ENCODE assay signal across 18 cellular contexts in the genomic region with DNA sequence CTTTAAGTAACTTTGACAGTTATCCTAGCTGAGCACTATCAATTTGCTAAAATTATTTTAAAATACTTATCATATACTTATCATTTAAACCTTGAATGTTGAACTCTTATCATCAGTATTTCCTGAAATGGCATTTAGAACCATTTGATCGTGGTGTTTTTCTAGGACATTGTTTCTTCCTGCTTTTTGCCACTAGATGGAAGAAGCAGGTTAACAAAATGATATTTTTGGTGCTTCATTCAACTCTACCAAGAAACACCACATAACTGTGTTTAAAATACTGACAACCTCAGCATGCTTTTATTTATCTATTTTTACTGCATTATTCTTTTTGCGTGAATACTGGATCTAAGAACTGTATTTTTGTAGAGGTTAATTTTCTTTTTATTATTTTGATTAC. TPM values are rescaled to one million over a fixed set of nuclear protein-coding genes. Genes with fewer than 3 reads are reported as not detected.
DNase-seq lines count a peak whose midpoint lies in the region; TF ChIP-seq lines count a peak whose summit lies in the region.
"Had no signal": no experiment of that assay in that cellular context is flagged by ENCODE, and none has a peak within 500 bp of the region (broad histone marks: within the 10 kb centered on the region; RNA-seq: fewer than 3 reads in every experiment).

No MANE protein-coding gene starts in this region.

- no peaks in the 10 kb centered on the region for H3K9me3 ChIP-seq in OCI-LY3 (ENCODE audit: insufficient read depth, low read length)
- no peaks in the 10 kb centered on the region for H3K9me3 ChIP-seq in CD8-positive, alpha-beta memory T cell (ENCODE audit: low read length)
- H3K9me3 ChIP-seq: gastroesophageal sphincter, left ventricle myocardium inferior, mucosa of descending colon had no signal

- no peaks in the 10 kb centered on the region for H3K9me3 Mint-ChIP-seq in CD8-positive, alpha-beta memory T cell
- H3K9me3 Mint-ChIP-seq: activated B cell treated with CpG ODN at 0.5 μM for 24 hours; stimulated activated naive CD8-positive, alpha-beta T cell treated with anti-CD3 and anti-CD28 coated beads, Interleukin-15, amount 100 ng/mL, for 72 hours had no signal

- DNase-seq in NCI-H1694 (lab: John Stamatoyannopoulos, UW) = peak; percentile 0
- DNase-seq in NCI-H1694 treated with DMSO at 0.1 percent for 48 hours (lab: John Stamatoyannopoulos, UW) = no peak
- peak; percentile 38 for DNase-seq in dedifferentiated amniotic fluid mesenchymal stem cell (ENCODE audit: extremely low spot score)
- peak; percentile 4 for DNase-seq in pons (ENCODE audit: low spot score)
- no peak for DNase-seq in effector CD8-positive, alpha-beta T cell (lab: John Stamatoyannopoulos, UW)
- DNase-seq in germinal center (ENCODE audit: low spot score) = no peak
- no peak for DNase-seq in CD8-positive, alpha-beta memory T cell
- DNase-seq: activated B cell treated with CpG ODN at 0.5 μM for 24 hours; DMS79; left ventricle myocardium inferior; mucosa of descending colon; NCI-H187; NCI-H524 treated with DMSO at 0.1 percent for 48 hours; right cardiac atrium; stimulated activated naive CD8-positive, alpha-beta T cell treated with anti-CD3 and anti-CD28 coated beads, Interleukin-15, amount 100 ng/mL, for 72 hours had no signal

- no peak overlapping the region for H3K4me2 ChIP-seq in OCI-LY3 (ENCODE audit: low read length)

- POLR2A ChIA-PET in CD8-positive, alpha-beta memory T cell (lab: Charles Lee) = no interaction called here

- H3K4me1 Mint-ChIP-seq in CD8-positive, alpha-beta memory T cell = no peaks in the 10 kb centered on the region
- H3K4me1 Mint-ChIP-seq: activated B cell treated with CpG ODN at 0.5 μM for 24 hours; stimulated activated naive CD8-positive, alpha-beta T cell treated with anti-CD3 and anti-CD28 coated beads, Interleukin-15, amount 100 ng/mL, for 72 hours had no signal

- no peak overlapping the region for H3K9ac ChIP-seq in OCI-LY3 (ENCODE audit: low read length)

- CTCF ChIA-PET in CD8-positive, alpha-beta memory T cell (lab: Charles Lee) = no interaction called here

- H3K4me3 Mint-ChIP-seq in CD8-positive, alpha-beta memory T cell = no peak overlapping the region
- H3K4me3 Mint-ChIP-seq: activated B cell treated with CpG ODN at 0.5 μM for 24 hours; stimulated activated naive CD8-positive, alpha-beta T cell treated with anti-CD3 and anti-CD28 coated beads, Interleukin-15, amount 100 ng/mL, for 72 hours had no signal

- H2AFZ ChIP-seq in OCI-LY3 (ENCODE audit: low read depth, low read length) = no peak overlapping the region

- no peaks in the 10 kb centered on the region for H3K36me3 Mint-ChIP-seq in CD8-positive, alpha-beta memory T cell

- TF ChIP-seq CTCF in OCI-LY3 (IDR thresholded peaks at IDR 0.05; ENCODE audit: low read depth, low read length) = peak; percentile 42

- H4K20me1 ChIP-seq in OCI-LY3 (ENCODE audit: insufficient read depth, low read length) = no peaks in the 10 kb centered on the region

- H3K36me3 ChIP-seq in OCI-LY3 (replicated peaks; ENCODE audit: low read depth, low read length) = no peaks in the 10 kb centered on the region
- no peaks in the 10 kb centered on the region for H3K36me3 ChIP-seq in CD8-positive, alpha-beta memory T cell (ENCODE audit: insufficient read depth, low read length)
- H3K36me3 ChIP-seq: cardiac muscle cell, gastroesophageal sphincter, left ventricle myocardium inferior had no signal

- no peak overlapping the region for H3K4me3 ChIP-seq in OCI-LY3 (ENCODE audit: low read length)
- no peak overlapping the region for H3K4me3 ChIP-seq in CD8-positive, alpha-beta memory T cell (ENCODE audit: low read length)
- H3K4me3 ChIP-seq: cardiac muscle cell, gastroesophageal sphincter, left ventricle myocardium inferior, mucosa of descending colon had no signal

- peaks cover 5 to 14% of the 10 kb centered on the region in 2 donors for H3K27me3 Mint-ChIP-seq in CD8-positive, alpha-beta memory T cell
- H3K27me3 Mint-ChIP-seq: stimulated activated naive CD8-positive, alpha-beta T cell treated with anti-CD3 and anti-CD28 coated beads, Interleukin-15, amount 100 ng/mL, for 72 hours had no signal

- H3K27ac Mint-ChIP-seq in CD8-positive, alpha-beta memory T cell = no peak overlapping the region
- H3K27ac Mint-ChIP-seq: activated B cell treated with CpG ODN at 0.5 μM for 24 hours; stimulated activated naive CD8-positive, alpha-beta T cell treated with anti-CD3 and anti-CD28 coated beads, Interleukin-15, amount 100 ng/mL, for 72 hours had no signal

- H3K79me2 ChIP-seq in OCI-LY3 (ENCODE audit: low read length) = no peaks in the 10 kb centered on the region

- H3K27ac ChIP-seq in OCI-LY3 (ENCODE audit: low read length) = no peak overlapping the region
- no peak overlapping the region for H3K27ac ChIP-seq in CD8-positive, alpha-beta memory T cell (ENCODE audit: low read depth, low read length)
- H3K27ac ChIP-seq: cardiac muscle cell, gastroesophageal sphincter, left ventricle myocardium inferior had no signal

- no peaks in the 10 kb centered on the region for H3K4me1 ChIP-seq in OCI-LY3 (ENCODE audit: low read length)
- H3K4me1 ChIP-seq in CD8-positive, alpha-beta memory T cell (ENCODE audit: insufficient read depth, low read length) = no peaks in the 10 kb centered on the region
- H3K4me1 ChIP-seq: gastroesophageal sphincter had no signal

- H3K27me3 ChIP-seq in OCI-LY3 (ENCODE audit: low read depth, low read length) = no peaks in the 10 kb centered on the region
- H3K27me3 ChIP-seq in CD8-positive, alpha-beta memory T cell (ENCODE audit: insufficient read depth, low read length, poor library complexity, severe bottlenecking) = no peaks in the 10 kb centered on the region
- H3K27me3 ChIP-seq: cardiac muscle cell, gastroesophageal sphincter had no signal

RNA-seq across cellular contexts. Expression of a gene that starts 44.6 kb away (rescaled TPM):
- total RNA-seq in CD8-positive, alpha-beta memory T cell = 1 to 10 TPM; 6.8 to 7.5 TPM
- 6.0 TPM for polyA plus RNA-seq in CD8-positive, alpha-beta memory T cell

RNA-seq across cellular contexts. Expression of a gene that starts 47.2 kb away (rescaled TPM):
- total RNA-seq in CD8-positive, alpha-beta memory T cell = 10 to 100 TPM; 18.2 to 20.6 TPM
- 7.7 TPM for polyA plus RNA-seq in CD8-positive, alpha-beta memory T cell

Comparison
In these comparisons a context has a peak if more than half of its experiments do, and no peak if none do; other contexts are left out.
1. DNase-seq: peak in NCI-H1694 (single experiment), dedifferentiated amniotic fluid mesenchymal stem cell (single experiment) and pons (single experiment); none in NCI-H1694 treated with DMSO at 0.1 percent for 48 hours (single experiment), effector CD8-positive, alpha-beta T cell (single experiment), germinal center (single experiment) and CD8-positive, alpha-beta memory T cell (0 of 5).